11 cellular contexts compared by ENCODE assay signal in genomic region chr17:64024215-64024654, GRCh38. TPM values are rescaled to one million over a fixed set of nuclear protein-coding genes. Genes with fewer than 3 reads are reported as not detected.
DNase-seq lines count a peak whose midpoint lies in the region; TF ChIP-seq lines count a peak whose summit lies in the region.
"Had no signal": no experiment of that assay in that cellular context is flagged by ENCODE, and none has a peak within 500 bp of the region (broad histone marks: within the 10 kb centered on the region; RNA-seq: fewer than 3 reads in every experiment).

No MANE protein-coding gene starts in this region.

- H3K27ac Mint-ChIP-seq in progenitor cell of endocrine pancreas (peak overlapping the region; percentile 60), nephron progenitor cell (no peak overlapping the region)
- H3K27ac Mint-ChIP-seq: mesothelial cell of epicardium had no signal

- H3K4me1 Mint-ChIP-seq in progenitor cell of endocrine pancreas (ENCODE audit: low read depth) = peaks cover 31% of the 10 kb centered on the region
- H3K4me1 Mint-ChIP-seq in nephron progenitor cell = peaks cover 22% of the 10 kb centered on the region

- DNase-seq in NCI-H2227 (lab: John Stamatoyannopoulos, UW; ENCODE audit: unreplicated experiment) (peak; percentile 28), NCI-H2227 treated with DMSO at 0.1 percent for 48 hours (lab: John Stamatoyannopoulos, UW) (no peak), OCI-M1 (lab: John Stamatoyannopoulos, UW) (peak; percentile 86), dermis blood vessel endothelial cell (peak; percentile 62), progenitor cell of endocrine pancreas (ENCODE audit: low spot score, unreplicated experiment) (no peak), nephron progenitor cell (no peak), NCI-H774 (lab: John Stamatoyannopoulos, UW) (no peak)
- no peak for DNase-seq in NK-92 treated with Interleukin-12 subunit alpha and Interleukin-12 subunit beta, amount 100 ng/mL, for 24 hours (lab: John Stamatoyannopoulos, UW)
- DNase-seq: NCI-H1694 had no signal

- H3K36me3 Mint-ChIP-seq in progenitor cell of endocrine pancreas (ENCODE audit: insufficient read depth) = no peaks in the 10 kb centered on the region
- no peaks in the 10 kb centered on the region for H3K36me3 Mint-ChIP-seq in nephron progenitor cell (ENCODE audit: low read depth)
- H3K36me3 Mint-ChIP-seq: mesothelial cell of epicardium had no signal

- TF ChIP-seq CTCF in progenitor cell of endocrine pancreas (IDR thresholded peaks at IDR 0.05; ENCODE audit: unreplicated experiment) = no peak
- no peak for TF ChIP-seq CTCF in nephron progenitor cell (IDR thresholded peaks at IDR 0.05)

- H3K27me3 Mint-ChIP-seq in progenitor cell of endocrine pancreas = peaks cover 10% of the 10 kb centered on the region
- peaks cover 25% of the 10 kb centered on the region for H3K27me3 Mint-ChIP-seq in nephron progenitor cell (ENCODE audit: low read depth, poor library complexity)

- H3K9me3 Mint-ChIP-seq in progenitor cell of endocrine pancreas (ENCODE audit: low read depth) = no peaks in the 10 kb centered on the region
- H3K9me3 Mint-ChIP-seq in nephron progenitor cell = no peaks in the 10 kb centered on the region
- H3K9me3 Mint-ChIP-seq: mesothelial cell of epicardium had no signal

- H3K4me3 Mint-ChIP-seq in progenitor cell of endocrine pancreas (ENCODE audit: low read depth) = no peak overlapping the region
- no peak overlapping the region for H3K4me3 Mint-ChIP-seq in nephron progenitor cell
- H3K4me3 Mint-ChIP-seq: mesothelial cell of epicardium had no signal

RNA-seq across cellular contexts. Expression of gene ICAM2, which starts 3.8 kb away (rescaled TPM):
- total RNA-seq in dermis blood vessel endothelial cell (443 and 748 TPM in 2 replicates), progenitor cell of endocrine pancreas (0.72 and 0.91 TPM in 2 replicates)

RNA-seq across cellular contexts. Expression of gene PRR29, which starts 26.1 kb away (rescaled TPM):
- total RNA-seq in dermis blood vessel endothelial cell (0.42 and 0.85 TPM in 2 replicates), progenitor cell of endocrine pancreas (2.8 and 3.7 TPM in 2 replicates)

RNA-seq across cellular contexts. Expression of gene SCN4A, which starts 51.5 kb away (rescaled TPM):
- total RNA-seq in dermis blood vessel endothelial cell (0.09 and 0.17 TPM in 2 replicates), progenitor cell of endocrine pancreas (0.10 and 0.55 TPM in 2 replicates)
- total RNA-seq: A172 had no signal

Comparison
In these comparisons a context has a peak if more than half of its experiments do, and no peak if none do; other contexts are left out.
1. DNase-seq: peak in NCI-H2227 (single experiment), OCI-M1 (single experiment) and dermis blood vessel endothelial cell (single experiment); none in NCI-H2227 treated with DMSO at 0.1 percent for 48 hours (single experiment), progenitor cell of endocrine pancreas (single experiment), NK-92 treated with Interleukin-12 subunit alpha and Interleukin-12 subunit beta, amount 100 ng/mL, for 24 hours (single experiment), nephron progenitor cell (single experiment) and NCI-H774 (single experiment).
2. RNA of gene ICAM2, which starts 3.8 kb away (total RNA-seq): 443 to 748 TPM in dermis blood vessel endothelial cell; 0.72 to 0.91 TPM in progenitor cell of endocrine pancreas; every median in the first group is over 100 times any median in the second.